Comparison of ENCODE assay signal across 8 cellular contexts in genomic region chrX:12770440-12770839, GRCh38. TPM values are rescaled to one million over a fixed set of nuclear protein-coding genes. Genes with fewer than 3 reads are reported as not detected.
DNase-seq lines count a peak whose midpoint lies in the region; ATAC-seq and TF ChIP-seq lines count a peak whose summit lies in the region.

No MANE protein-coding gene starts in this region.

- H3K36me3 Mint-ChIP-seq in activated naive CD4-positive, alpha-beta T cell treated with anti-CD3 and anti-CD28 coated beads for 36 hours (ENCODE audit: low read depth) = no peaks in the 10 kb centered on the region

- intact Hi-C loops in lower lobe of right lung (cut with DNase I) = no loop called here
- intact Hi-C loops in activated naive CD4-positive, alpha-beta T cell treated with anti-CD3 and anti-CD28 coated beads for 36 hours (cut with micrococcal nuclease) = loop anchor here (2.0 to 10.0 kb wide), 4 partner anchors 203 to 1626 kb away; no protein-coding TSS in a partner anchor

- H3K4me1 Mint-ChIP-seq in activated naive CD4-positive, alpha-beta T cell treated with anti-CD3 and anti-CD28 coated beads for 36 hours (ENCODE audit: low read depth) = peaks cover 6% of the 10 kb centered on the region

- H3K27ac ChIP-seq in lower lobe of right lung = no peak overlapping the region

- TF ChIP-seq CTCF in GM06990 (IDR thresholded peaks at IDR 0.05; ENCODE audit: insufficient read depth, low read length, poor library complexity, severe bottlenecking) = peak; percentile 55
- peak; percentile 45 for TF ChIP-seq CTCF in astrocyte of the spinal cord (IDR thresholded peaks at IDR 0.05; ENCODE audit: low read depth, low read length)
- TF ChIP-seq CTCF in lower lobe of right lung (IDR thresholded peaks at IDR 0.05) = peak; percentile 48

- CTCF ChIA-PET in activated naive CD4-positive, alpha-beta T cell treated with anti-CD3 and anti-CD28 coated beads for 36 hours (lab: Charles Lee) = interaction anchor here (0.5 to 3.9 kb wide), 25 partner anchors 8 to 416 kb away, joined by 3 to 21 read pairs (median 4); partner anchors contain the start of gene PRPS2

- H3K9me3 Mint-ChIP-seq in activated naive CD4-positive, alpha-beta T cell treated with anti-CD3 and anti-CD28 coated beads for 36 hours = no peaks in the 10 kb centered on the region

- in situ Hi-C loops in astrocyte of the spinal cord (cut with HindIII; ENCODE audit: low sequenced_read_pairs) = no loop called here

- H3K4me1 ChIP-seq in lower lobe of right lung = no peaks in the 10 kb centered on the region

- H3K27ac Mint-ChIP-seq in activated naive CD4-positive, alpha-beta T cell treated with anti-CD3 and anti-CD28 coated beads for 36 hours = no peak overlapping the region

- ATAC-seq in lower lobe of right lung = peak in 1 of 2 donors; percentile 73
- no peak for ATAC-seq in GM19463 (IDR thresholded peaks at IDR 0.05; ENCODE audit: unreplicated experiment)

- H3K9me3 ChIP-seq in lower lobe of right lung = no peaks in the 10 kb centered on the region

- H3K36me3 ChIP-seq in GM06990 (ENCODE audit: control insufficient read depth, insufficient read depth, low read length) (no peaks in the 10 kb centered on the region), lower lobe of right lung (no peaks in the 10 kb centered on the region)

- DNase-seq in GM06990 (ENCODE audit: extremely low read depth, insufficient read length) (no peak), LoVo (ENCODE audit: low spot score) (peak; percentile 16), astrocyte of the spinal cord (ENCODE audit: low read depth, low spot score) (peak; percentile 32), lower lobe of right lung (no peak), COLO668 (lab: John Stamatoyannopoulos, UW; ENCODE audit: unreplicated experiment) (no peak)
- DNase-seq in activated naive CD4-positive, alpha-beta T cell treated with anti-CD3 and anti-CD28 coated beads for 36 hours = no peak
- no peak for DNase-seq in activated CD4-positive, CD25-positive, alpha-beta regulatory T cell (lab: John Stamatoyannopoulos, UW)

- no peak overlapping the region for H3K4me3 Mint-ChIP-seq in activated naive CD4-positive, alpha-beta T cell treated with anti-CD3 and anti-CD28 coated beads for 36 hours

- peaks cover 6% of the 10 kb centered on the region for H3K27me3 Mint-ChIP-seq in activated naive CD4-positive, alpha-beta T cell treated with anti-CD3 and anti-CD28 coated beads for 36 hours (ENCODE audit: low read depth)

- H3K27me3 ChIP-seq in GM06990 (replicated peaks; ENCODE audit: control insufficient read depth, insufficient read depth, low read length) (no peaks in the 10 kb centered on the region), lower lobe of right lung (ENCODE audit: low read depth) (no peaks in the 10 kb centered on the region)

- H3K4me3 ChIP-seq in GM06990 (replicated peaks; ENCODE audit: low read depth, low read length) = no peak overlapping the region
- H3K4me3 ChIP-seq in astrocyte of the spinal cord (ENCODE audit: low read depth, low read length) = no peak overlapping the region
- H3K4me3 ChIP-seq in lower lobe of right lung = no peak overlapping the region

RNA-seq across cellular contexts. Expression of gene PRPS2, which starts 20.8 kb away (rescaled TPM):
- total RNA-seq in lower lobe of right lung = 26.3 TPM
- 100 to 1,000 TPM; 171 to 180 TPM for total RNA-seq in activated naive CD4-positive, alpha-beta T cell treated with anti-CD3 and anti-CD28 coated beads for 36 hours

Comparison
In these comparisons a context has a peak if more than half of its experiments do, and no peak if none do; other contexts are left out.
1. DNase-seq: peak in LoVo (single experiment) and astrocyte of the spinal cord (single experiment); none in GM06990 (single experiment), lower lobe of right lung (single experiment), activated naive CD4-positive, alpha-beta T cell treated with anti-CD3 and anti-CD28 coated beads for 36 hours (single experiment), activated CD4-positive, CD25-positive, alpha-beta regulatory T cell (0 of 4) and COLO668 (single experiment).
2. Peak in every context shown above with its lines, with median percentiles within 50 percentile points of each other: CTCF ChIP-seq.